In the genomic region with DNA sequence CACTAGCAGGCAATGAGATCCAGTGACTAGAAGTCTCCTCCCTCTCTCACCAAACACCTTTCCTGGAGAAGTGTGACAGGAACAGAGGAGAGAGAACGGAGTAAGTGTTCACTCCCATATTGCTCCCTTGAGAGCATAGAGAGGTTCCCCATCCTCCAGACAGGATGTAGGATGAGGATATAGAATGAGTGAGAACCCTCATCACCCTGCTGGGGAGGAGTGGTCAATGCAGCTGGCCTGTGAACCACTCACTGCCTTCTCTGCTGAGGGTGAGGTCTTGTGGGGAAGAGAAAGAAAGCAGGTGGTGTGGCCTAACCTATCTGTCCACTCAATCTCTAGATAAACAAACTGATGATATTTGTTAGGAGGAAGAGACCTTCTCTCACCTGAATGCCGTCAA, we compare ENCODE assay signal across 24 cellular contexts.
DNase-seq lines count a peak whose midpoint lies in the region; ATAC-seq, FAIRE-seq and TF ChIP-seq lines count a peak whose summit lies in the region.
"Had no signal": no experiment of that assay in that cellular context is flagged by ENCODE, and none has a peak within 500 bp of the region (broad histone marks: within the 10 kb centered on the region; RNA-seq: fewer than 3 reads in every experiment).

No MANE protein-coding gene starts in this region.

- H3K4me1 Mint-ChIP-seq in endodermal cell, result peaks cover 45% of the 10 kb centered on the region
- H3K4me1 Mint-ChIP-seq: activated naive CD4-positive, alpha-beta T cell treated with anti-CD3 and anti-CD28 coated beads, Interleukin-2, amount 10 ng/mL, durations not matched to agents 7 days and 5 days had no signal

- no peaks in the 10 kb centered on the region for H3K9me3 Mint-ChIP-seq in endodermal cell
- H3K9me3 Mint-ChIP-seq: activated naive CD4-positive, alpha-beta T cell treated with anti-CD3 and anti-CD28 coated beads, Interleukin-2, amount 10 ng/mL, durations not matched to agents 7 days and 5 days had no signal

- TF ChIP-seq RAD21 in HepG2 (CRISPR knock-in tag; IDR thresholded peaks at IDR 0.05), result no peak

- POLR2A ChIA-PET in HepG2 (lab: Yijun Ruan, JAX), result no interaction called here

- H3K4me3 Mint-ChIP-seq in endodermal cell, result no peak overlapping the region
- H3K4me3 Mint-ChIP-seq: activated naive CD4-positive, alpha-beta T cell treated with anti-CD3 and anti-CD28 coated beads, Interleukin-2, amount 10 ng/mL, durations not matched to agents 7 days and 5 days had no signal

- H3K4me1 ChIP-seq in HepG2 (ENCODE audit: insufficient read depth, low read length) (no peaks in the 10 kb centered on the region), right lobe of liver (no peaks in the 10 kb centered on the region), endodermal cell (ENCODE audit: control insufficient read depth, insufficient read depth, low read length) (peaks cover 7% of the 10 kb centered on the region), upper lobe of right lung (no peaks in the 10 kb centered on the region)
- H3K4me1 ChIP-seq: body of pancreas, thyroid gland had no signal

- no peaks in the 10 kb centered on the region for H3K79me2 ChIP-seq in HepG2 (ENCODE audit: insufficient read depth, low read length)

- no peak for FAIRE-seq in HepG2 (lab: Jason Lieb, UNC)
- FAIRE-seq: GM12891 had no signal

- TF ChIP-seq EP300 in HepG2 (IDR thresholded peaks at IDR 0.05; ENCODE audit: low read depth in 2 of 2, low read length in 2 of 2), result no peak
- TF ChIP-seq EP300 in HepG2 (CRISPR knock-in tag; IDR thresholded peaks at IDR 0.05; ENCODE audit: borderline replicate concordance), result no peak

- H4K20me1 ChIP-seq in HepG2 (ENCODE audit: insufficient read depth, low read length), result no peaks in the 10 kb centered on the region

- TF ChIP-seq POLR2A in HepG2 (IDR thresholded peaks at IDR 0.05; ENCODE audit: insufficient read depth in 1 of 2, low read depth in 2 of 2, low read length in 2 of 2) (no peak), right lobe of liver (IDR thresholded peaks at IDR 0.05) (no peak)

- BruUV-seq in HepG2 (replicated peaks; lab: Mats Ljungman, UMichigan), result no TSS peak

- WGBS in HepG2 (ENCODE audit: low lambda C conversion rate), result 0% methylated on average over 2 of the region's 2 CpGs
- 17% methylated on average over 2 of the region's 2 CpGs for WGBS in right lobe of liver (ENCODE audit: insufficient coverage, low coverage, low lambda C conversion rate, missing lambda C conversion rate)
- WGBS in endodermal cell (ENCODE audit: insufficient coverage in 1 of 2, insufficient read length in 1 of 2), 2 experiments, result 76 to 100% methylated on average over 1 to 2 of the region's 2 CpGs

- no peak overlapping the region for H3K4me2 ChIP-seq in HepG2 (ENCODE audit: low read depth, low read length)
- H3K4me2 ChIP-seq: KMS-11 had no signal

- H3K27me3 ChIP-seq in HepG2 (ENCODE audit: control insufficient read depth in 1 of 2, insufficient read depth in 2 of 2, low read length in 2 of 2), result no peaks in the 10 kb centered on the region
- no peaks in the 10 kb centered on the region for H3K27me3 ChIP-seq in right lobe of liver
- no peaks in the 10 kb centered on the region for H3K27me3 ChIP-seq in endodermal cell (ENCODE audit: control insufficient read depth, insufficient read depth, low read length, poor library complexity, severe bottlenecking)
- H3K27me3 ChIP-seq in upper lobe of right lung, result no peaks in the 10 kb centered on the region
- H3K27me3 ChIP-seq: body of pancreas, thyroid gland had no signal

- H3K9ac ChIP-seq in HepG2 (ENCODE audit: insufficient read depth, low read depth, low read length), result no peak overlapping the region
- no peak overlapping the region for H3K9ac ChIP-seq in endodermal cell (ENCODE audit: extremely low read depth, low read length, poor library complexity, severe bottlenecking)
- H3K9ac ChIP-seq: KMS-11 had no signal

- DNase-seq in HepG2 (ENCODE audit: low spot score) (no peak), right lobe of liver (no peak), NCI-H82 treated with DMSO at 0.1 percent for 48 hours (lab: John Stamatoyannopoulos, UW; ENCODE audit: unreplicated experiment) (peak; percentile 42), endodermal cell (peak; percentile 83), upper lobe of right lung (no peak)
- DNase-seq: activated CD4-positive, alpha-beta T cell treated with anti-CD3 and anti-CD28 coated beads for 48 hours; activated naive CD4-positive, alpha-beta T cell treated with anti-CD3 and anti-CD28 coated beads, Interleukin-2, amount 10 ng/mL, durations not matched to agents 7 days and 5 days; body of pancreas; cortex of kidney; erythroblast; kidney glomerular epithelial cell; midbrain; NCI-H1436; occipital lobe; Right ventricle myocardium superior; stimulated activated CD4-positive, alpha-beta T cell treated with anti-CD3 and anti-CD28 coated beads, Interleukin-4, amount 100 ng/mL, for 24 hours; T-helper 9 cell; thyroid gland had no signal

- intact Hi-C loops in HepG2 (cut with micrococcal nuclease; ENCODE audit: unreplicated experiment) (no loop called here), right lobe of liver (cut with DNase I) (no loop called here), upper lobe of right lung (cut with DNase I) (no loop called here)

- ATAC-seq in HepG2 (peak; percentile 78), right lobe of liver (no peak), HG03520 (IDR thresholded peaks at IDR 0.05; ENCODE audit: unreplicated experiment) (no peak), upper lobe of right lung (no peak), HG03469 (IDR thresholded peaks at IDR 0.05; ENCODE audit: unreplicated experiment) (no peak), GM18498 (IDR thresholded peaks at IDR 0.05; ENCODE audit: unreplicated experiment) (no peak)
- ATAC-seq: body of pancreas had no signal

- no peak overlapping the region for H3K4me3 ChIP-seq in HepG2 (replicated peaks in 1 of 3; ENCODE audit: insufficient read depth in 1 of 3, low read depth in 2 of 3, low read length in 3 of 3)
- H3K4me3 ChIP-seq in right lobe of liver, result no peak overlapping the region
- H3K4me3 ChIP-seq in endodermal cell (ENCODE audit: low read length), result no peak overlapping the region
- H3K4me3 ChIP-seq in upper lobe of right lung, result no peak overlapping the region
- H3K4me3 ChIP-seq: body of pancreas, thyroid gland had no signal

- H3K9me3 ChIP-seq in HepG2 (ENCODE audit: low read length) (no peaks in the 10 kb centered on the region), right lobe of liver (no peaks in the 10 kb centered on the region), endodermal cell (ENCODE audit: control insufficient read depth, low read length) (no peaks in the 10 kb centered on the region), upper lobe of right lung (no peaks in the 10 kb centered on the region)
- H3K9me3 ChIP-seq: body of pancreas, thyroid gland had no signal

- H3K36me3 ChIP-seq in HepG2 (replicated peaks in 1 of 2; ENCODE audit: control insufficient read depth in 1 of 2, insufficient read depth in 2 of 2, low read length in 2 of 2) (no peaks in the 10 kb centered on the region), right lobe of liver (no peaks in the 10 kb centered on the region), endodermal cell (ENCODE audit: control insufficient read depth, insufficient read depth, low read length) (peaks cover 3% of the 10 kb centered on the region), upper lobe of right lung (no peaks in the 10 kb centered on the region)
- H3K36me3 ChIP-seq: thyroid gland had no signal

- CTCF ChIA-PET in HepG2 (lab: Yijun Ruan, JAX; ENCODE audit: low intra/inter-chr PET ratio, low total read pairs), result no interaction called here

- H3K36me3 Mint-ChIP-seq in endodermal cell (ENCODE audit: low read depth), result peaks cover 15% of the 10 kb centered on the region
- H3K36me3 Mint-ChIP-seq: activated naive CD4-positive, alpha-beta T cell treated with anti-CD3 and anti-CD28 coated beads, Interleukin-2, amount 10 ng/mL, durations not matched to agents 7 days and 5 days had no signal

- TF ChIP-seq CTCF in HepG2 (CRISPR knock-in tag; IDR thresholded peaks at IDR 0.05) (no peak), right lobe of liver (IDR thresholded peaks at IDR 0.05) (no peak), endodermal cell (conservative IDR thresholded peaks at IDR 0.05) (peak; percentile 76), upper lobe of right lung (IDR thresholded peaks at IDR 0.05) (no peak)

- H3K27me3 Mint-ChIP-seq in endodermal cell (ENCODE audit: insufficient read depth), result no peaks in the 10 kb centered on the region
- H3K27me3 Mint-ChIP-seq: activated naive CD4-positive, alpha-beta T cell treated with anti-CD3 and anti-CD28 coated beads, Interleukin-2, amount 10 ng/mL, durations not matched to agents 7 days and 5 days had no signal

- no peak overlapping the region for H2AFZ ChIP-seq in HepG2 (ENCODE audit: low read length)

- H3K27ac ChIP-seq in HepG2 (ENCODE audit: extremely low read length, insufficient read depth, low read length), result no peak overlapping the region
- H3K27ac ChIP-seq in right lobe of liver, result no peak overlapping the region
- no peak overlapping the region for H3K27ac ChIP-seq in endodermal cell (ENCODE audit: low read depth, low read length)
- H3K27ac ChIP-seq in upper lobe of right lung, result no peak overlapping the region
- H3K27ac ChIP-seq: body of pancreas, HL-60, KMS-11, thyroid gland had no signal

- in situ Hi-C loops in HepG2 (cut with HindIII; ENCODE audit: extremely low pct_ligation_motif_present, low pct_unique_long_range_greater_than_20kb), result no loop called here

- peak overlapping the region; percentile 89 for H3K27ac Mint-ChIP-seq in endodermal cell
- H3K27ac Mint-ChIP-seq: activated naive CD4-positive, alpha-beta T cell treated with anti-CD3 and anti-CD28 coated beads, Interleukin-2, amount 10 ng/mL, durations not matched to agents 7 days and 5 days had no signal

Comparison
In these comparisons a context has a peak if more than half of its experiments do, and no peak if none do; other contexts are left out.
1. DNase-seq: peak in NCI-H82 treated with DMSO at 0.1 percent for 48 hours (single experiment) and endodermal cell (single experiment); none in HepG2 (single experiment), right lobe of liver (0 of 3) and upper lobe of right lung (single experiment).